ENCODE assay signal across 1 cellular context in the genomic region with DNA sequence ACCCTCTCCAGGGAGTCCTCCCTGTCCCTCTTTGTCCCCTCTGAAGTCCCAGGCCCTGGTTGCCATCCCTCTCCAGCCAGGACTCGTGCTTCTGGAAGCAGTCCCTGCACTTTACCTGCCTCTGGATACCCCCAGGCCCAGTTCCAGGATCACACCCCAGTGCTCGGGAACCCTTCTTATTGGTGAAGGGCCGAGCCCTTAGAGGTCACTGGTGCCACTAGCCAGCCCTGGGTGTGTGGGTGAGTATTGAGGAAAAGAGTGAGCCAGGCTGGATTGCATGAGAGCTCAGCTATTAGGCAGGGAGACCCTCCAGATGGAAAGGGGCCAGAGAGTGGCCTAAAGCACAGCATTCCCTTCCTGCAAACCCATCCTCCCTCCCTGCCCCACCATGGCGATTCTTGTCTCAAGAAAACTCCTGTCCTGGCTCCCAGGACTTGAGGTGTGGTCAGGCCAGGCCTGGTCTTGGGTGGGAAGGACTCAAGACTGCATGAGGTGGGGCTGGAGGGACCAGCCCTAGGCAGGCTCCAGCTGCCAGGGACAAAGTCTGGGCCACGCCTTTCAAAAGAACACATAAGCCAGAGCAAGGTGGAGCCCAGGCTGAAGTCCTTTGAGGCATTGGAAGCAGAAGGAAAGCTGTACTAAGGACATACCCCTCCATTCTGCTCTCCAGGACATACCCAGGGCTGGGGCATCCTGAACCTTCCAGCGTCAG.
TF ChIP-seq lines count a peak whose summit lies in the region.

No MANE protein-coding gene starts in this region.

TF ChIP-seq in A549, 52 proteins besides CTCF, POLR2A, EP300 and RAD21:
- TF ChIP-seq CBX8 (IDR thresholded peaks at IDR 0.05) = no peak
- TF ChIP-seq, protein P1, sequence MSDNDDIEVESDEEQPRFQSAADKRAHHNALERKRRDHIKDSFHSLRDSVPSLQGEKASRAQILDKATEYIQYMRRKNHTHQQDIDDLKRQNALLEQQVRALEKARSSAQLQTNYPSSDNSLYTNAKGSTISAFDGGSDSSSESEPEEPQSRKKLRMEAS (IDR thresholded peaks at IDR 0.05) = no peak
- TF ChIP-seq FOXS1 (CRISPR knock-in tag; IDR thresholded peaks at IDR 0.05) = no peak
- no peak for TF ChIP-seq RCOR1 (IDR thresholded peaks at IDR 0.05; ENCODE audit: low read depth, low read length)
- TF ChIP-seq HMGXB4 (CRISPR knock-in tag; IDR thresholded peaks at IDR 0.05; ENCODE audit: borderline replicate concordance) = no peak
- no peak for TF ChIP-seq CHD2 (IDR thresholded peaks at IDR 0.05; ENCODE audit: low read length, partially characterized antibody)
- TF ChIP-seq TP53 (CRISPR knock-in tag; IDR thresholded peaks at IDR 0.05) = no peak
- TF ChIP-seq EHMT2 (IDR thresholded peaks at IDR 0.05; ENCODE audit: low read depth) = no peak
